In the genomic region with DNA sequence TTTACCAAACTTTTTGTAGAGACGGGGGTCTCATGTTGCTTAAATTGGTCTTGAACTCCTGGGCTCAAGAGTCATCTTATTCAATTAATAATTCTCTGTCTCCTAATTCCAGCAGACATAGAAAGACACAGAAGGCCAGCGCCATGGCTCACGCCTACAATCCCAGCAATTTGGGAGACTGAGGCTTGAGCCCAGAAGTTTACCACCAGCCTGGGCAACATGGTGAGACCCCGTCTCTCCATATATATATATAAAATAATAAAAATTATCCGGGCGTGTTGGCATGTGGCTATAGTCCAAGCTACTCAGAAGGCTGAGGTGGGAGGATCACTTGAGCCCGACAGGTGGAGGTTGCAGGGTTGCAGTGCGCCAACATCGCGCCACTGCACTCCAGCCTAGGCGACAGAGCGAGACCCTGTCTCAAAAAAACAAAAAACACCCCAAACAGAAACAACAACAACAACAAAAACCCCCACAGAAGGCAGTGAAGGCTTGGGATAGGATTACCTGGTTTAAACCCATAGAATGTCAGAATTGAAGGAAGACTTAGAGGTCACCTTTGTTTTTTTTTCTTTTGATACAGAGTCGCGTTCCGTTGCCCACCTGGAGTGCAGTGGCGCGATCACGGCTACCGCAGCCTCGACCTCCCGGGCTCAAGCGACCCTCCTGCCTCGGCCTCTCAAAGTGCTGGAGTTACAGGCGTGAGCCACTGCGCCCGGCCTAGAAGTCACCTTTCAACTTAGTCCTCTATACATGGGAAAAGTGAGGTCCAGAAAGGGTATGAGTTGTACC, we compare ENCODE assay signal across 8 cellular contexts. TPM values are rescaled to one million over a fixed set of nuclear protein-coding genes. Genes with fewer than 3 reads are reported as not detected.
DNase-seq lines count a peak whose midpoint lies in the region; ATAC-seq, FAIRE-seq and TF ChIP-seq lines count a peak whose summit lies in the region.

No MANE protein-coding gene starts in this region.

- H4K5ac ChIP-seq in H1 (ENCODE audit: insufficient read length, low read depth, low read length), result no peak overlapping the region

- peak overlapping the region; percentile 83 to 98 (median 95) for H3K9ac ChIP-seq in H1 (replicated peaks in 1 of 4; ENCODE audit: extremely low read depth in 1 of 4, low read depth in 3 of 4, low read length in 3 of 4)

- 23% methylated on average over 26 of the region's 26 CpGs; no CpG with 5 or more reads in 1 of the 2 experiments for WGBS in H1 (ENCODE audit: extremely low coverage in 1 of 2, insufficient coverage in 1 of 2, insufficient read length in 1 of 2, insufficient replicate concordance in 2 of 2, low coverage in 1 of 2, low lambda C conversion rate in 2 of 2, missing lambda C conversion rate in 1 of 2), 2 experiments

- no peaks in the 10 kb centered on the region for H3K9me3 ChIP-seq in MG63
- H3K9me3 ChIP-seq in H1 (ENCODE audit: insufficient read depth in 2 of 2, low read depth in 1 of 2, low read length in 1 of 2), result no peaks in the 10 kb centered on the region
- no peaks in the 10 kb centered on the region for H3K9me3 ChIP-seq in neuron (ENCODE audit: low read length)

- peaks cover 5% of the 10 kb centered on the region for H3K23me2 ChIP-seq in H1 (ENCODE audit: low read depth, low read length)

- H2AK5ac ChIP-seq in H1 (ENCODE audit: low read depth, low read length), result no peak overlapping the region

- no peak overlapping the region for H3K14ac ChIP-seq in H1 (ENCODE audit: insufficient read length)

- H4K20me1 ChIP-seq in H1 (replicated peaks in 1 of 2; ENCODE audit: control insufficient read depth in 1 of 2, insufficient read depth in 2 of 2, low read length in 2 of 2), result no peaks in the 10 kb centered on the region

- peak overlapping the region; percentile 76 for H2BK12ac ChIP-seq in H1 (ENCODE audit: low read depth, low read length)

- H3K4ac ChIP-seq in H1 (replicated peaks; ENCODE audit: insufficient read length, low read depth, low read length), result no peak overlapping the region

- no peak for TF ChIP-seq RAD21 in H1 (IDR thresholded peaks at IDR 0.05 in 1 of 2, conservative IDR thresholded peaks at IDR 0.05 in 1 of 2; ENCODE audit: low read depth in 2 of 2, low read length in 2 of 2)

- H2BK20ac ChIP-seq in H1 (ENCODE audit: low read length), result no peak overlapping the region

- peaks cover 0 to 38% of the 10 kb centered on the region in 2 experiments; a peak in 2 of 4 replicates for H3K79me2 ChIP-seq in H1 (ENCODE audit: control insufficient read depth in 1 of 2, insufficient read depth in 2 of 2, low read length in 2 of 2)

- ATAC-seq in GM19043 (IDR thresholded peaks at IDR 0.05; ENCODE audit: low read depth, unreplicated experiment), result peak; percentile 11
- no peak for ATAC-seq in GM21619 (IDR thresholded peaks at IDR 0.05; ENCODE audit: unreplicated experiment)

- no peak for DNase-seq in MG63
- no peak for DNase-seq in H1 (ENCODE audit: low read depth in 1 of 2, low spot score in 2 of 2)
- DNase-seq in NCI-H2196 treated with DMSO at 0.1 percent for 48 hours (lab: John Stamatoyannopoulos, UW; ENCODE audit: unreplicated experiment), result no peak
- no peak for DNase-seq in pons (ENCODE audit: low spot score)
- DNase-seq in NCI-H524 treated with DMSO at 0.1 percent for 48 hours (lab: John Stamatoyannopoulos, UW), result no peak

- H2BK15ac ChIP-seq in H1 (ENCODE audit: low read length), result peak overlapping the region; percentile 4; the same call in 1 of the 2 replicates

- peak overlapping the region; percentile 96 for H3K27ac ChIP-seq in H1 (ENCODE audit: low read depth, low read length)

- no peak for TF ChIP-seq EP300 in H1 (IDR thresholded peaks at IDR 0.05; ENCODE audit: borderline replicate concordance in 1 of 2, low read depth in 2 of 2, low read length in 2 of 2)

- H3K4me2 ChIP-seq in H1 (ENCODE audit: insufficient read depth in 1 of 2, low read depth in 2 of 2, low read length in 2 of 2), result peak overlapping the region; percentile 75 to 89

- no peak overlapping the region for H3K23ac ChIP-seq in H1 (ENCODE audit: insufficient read length)

- H4K91ac ChIP-seq in H1 (replicated peaks; ENCODE audit: insufficient read length, low read length), result no peak overlapping the region

- no peak overlapping the region for H3K56ac ChIP-seq in H1 (replicated peaks; ENCODE audit: insufficient read length, low read depth, low read length)

- H3K36me3 ChIP-seq in MG63 (no peaks in the 10 kb centered on the region), H1 (ENCODE audit: control insufficient read depth in 2 of 4, insufficient read depth in 4 of 4, low read length in 3 of 4) (no peaks in the 10 kb centered on the region), neuron (ENCODE audit: insufficient read depth, low read length) (no peaks in the 10 kb centered on the region)

- H3K4me3 ChIP-seq in MG63 (peak overlapping the region; percentile 75), H1 (ENCODE audit: extremely low read depth in 1 of 4, insufficient read depth in 2 of 4, low read depth in 3 of 4, low read length in 4 of 4) (peak overlapping the region; percentile 81 to 99 (median 90)), neuron (ENCODE audit: low read length) (peak overlapping the region; percentile 98)

- 0 out of 2 replicates have a peak overlapping the region, but pooled peaks have one; percentile 75 for H3K18ac ChIP-seq in H1 (ENCODE audit: extremely low read depth, low read length)

- CTCF ChIA-PET in H1 (lab: Charles Lee; ENCODE audit: partially characterized antibody), result interaction anchor here (1.2 to 3.8 kb wide), 3 partner anchors 22 to 74 kb away, joined by 3 to 16 read pairs (median 10); no protein-coding TSS in a partner anchor

- no peaks in the 10 kb centered on the region for H3K27me3 ChIP-seq in MG63
- H3K27me3 ChIP-seq in H1 (replicated peaks in 1 of 4; ENCODE audit: control insufficient read depth in 3 of 4, extremely low read depth in 1 of 4, insufficient read depth in 3 of 4, low read length in 3 of 4), result no peaks in the 10 kb centered on the region
- no peaks in the 10 kb centered on the region for H3K27me3 ChIP-seq in neuron (ENCODE audit: insufficient read depth, low read length)

- H3K79me1 ChIP-seq in H1 (ENCODE audit: low read depth, low read length), result no peaks in the 10 kb centered on the region

- H2BK5ac ChIP-seq in H1 (ENCODE audit: low read depth, low read length), result peak overlapping the region; percentile 97

- no peak for TF ChIP-seq POLR2A in H1 (IDR thresholded peaks at IDR 0.05; ENCODE audit: control extremely low read depth in 1 of 2, low read depth in 2 of 2, low read length in 2 of 2)

- POLR2A ChIA-PET in H1 (lab: Charles Lee; ENCODE audit: partially characterized antibody), result interaction anchor here (0.8 to 3.0 kb wide), 21 partner anchors 9 to 129 kb away, joined by 3 to 34 read pairs (median 5); partner anchors contain the start of genes DCAF12 and UBAP2

- no peaks in the 10 kb centered on the region; a peak in 1 of 7 replicates for H3K4me1 ChIP-seq in H1 (replicated peaks in 1 of 4; ENCODE audit: control insufficient read depth in 3 of 4, insufficient read depth in 4 of 4, low read length in 3 of 4)
- peaks cover 8% of the 10 kb centered on the region for H3K4me1 ChIP-seq in neuron (ENCODE audit: insufficient read depth, low read length)

- TF ChIP-seq CTCF in H1 (IDR thresholded peaks at IDR 0.05; ENCODE audit: control extremely low read depth in 1 of 3, insufficient read depth in 1 of 3, low read depth in 1 of 3, low read length in 3 of 3), result no peak

- no peak overlapping the region for H2BK120ac ChIP-seq in H1 (replicated peaks; ENCODE audit: low read depth, low read length)

- no peak for FAIRE-seq in H1 (lab: Jason Lieb, UNC)

- H4K8ac ChIP-seq in H1 (ENCODE audit: extremely low read depth, insufficient read depth, low read length), result peak overlapping the region; percentile 53; the same call in 1 of the 2 replicates

- H2AFZ ChIP-seq in H1 (ENCODE audit: low read length), result peak overlapping the region; percentile 47
- H2AFZ ChIP-seq in neuron (ENCODE audit: low read depth, low read length), result peak overlapping the region; percentile 72

TF ChIP-seq in H1, 55 proteins besides CTCF, POLR2A, EP300 and RAD21:
- TF ChIP-seq HDAC2 (IDR thresholded peaks at IDR 0.05; ENCODE audit: borderline replicate concordance in 1 of 2, low read depth in 2 of 2, low read length in 2 of 2) (no peak), PHF8 (conservative IDR thresholded peaks at IDR 0.05; ENCODE audit: low read depth, low read length) (0 out of 2 replicates have a peak, but pooled peaks have one; percentile 11), JUN (IDR thresholded peaks at IDR 0.05; ENCODE audit: low read depth, low read length) (no peak), CEBPB (IDR thresholded peaks at IDR 0.05; ENCODE audit: low read depth, low read length) (no peak), SAP30 (IDR thresholded peaks at IDR 0.05; ENCODE audit: insufficient read depth, insufficient replicate concordance, low read length) (peak; percentile 54), KDM4A (IDR thresholded peaks at IDR 0.05; ENCODE audit: low read depth, low read length, severe bottlenecking) (peak; percentile 68), CTBP2 (IDR thresholded peaks at IDR 0.05; ENCODE audit: borderline replicate concordance, insufficient read depth, insufficient read length, low read length) (no peak), RNF2 (IDR thresholded peaks at IDR 0.05; ENCODE audit: borderline replicate concordance, low read depth, low read length, missing control alignments, poor library complexity, severe bottlenecking) (no peak)

RNA-seq across cellular contexts. Expression of gene UBAP1, which starts 0.7 kb away (rescaled TPM):
- total RNA-seq in MG63 (2014; rRNA removed; shearing (Covaris generic); ENCODE audit: low replicate concordance), result 24.3 and 33.5 TPM in 2 replicates
- total RNA-seq in H1 (2021; fragmentation: NEBNext Ultra II Directional; extraction: Animal tissue kit (Norgen Biotek cat#: 25700)), result 31.3 and 32.4 TPM in 2 replicates
- 25.0 and 31.4 TPM in 2 replicates for polyA plus RNA-seq in H1 (2011; rRNA removed)
- 29.6 TPM for polyA plus RNA-seq in H1 (2011; cell fraction: cytosol; rRNA removed)
- polyA plus RNA-seq in H1 (2011; cell fraction: nucleus; rRNA removed), result 21.9 TPM
- polyA plus RNA-seq in H1 (2012, experiment 1 of 2), result 24.5 to 29.0 TPM (median 25.6 TPM) in 4 replicates
- 30.2 TPM for polyA plus RNA-seq in H1 (2012, experiment 2 of 2)
- polyA plus RNA-seq in H1 (2013, experiment 1 of 2), result 18.6 TPM
- 18.8 TPM for polyA plus RNA-seq in H1 (2013, experiment 2 of 2)
- polyA minus RNA-seq in H1 (2011; rRNA and poly(A)+ RNA removed), result 53.3 and 63.4 TPM in 2 replicates
- 25.0 TPM for polyA minus RNA-seq in H1 (2011; cell fraction: cytosol; rRNA and poly(A)+ RNA removed)
- polyA minus RNA-seq in H1 (2011; cell fraction: nucleus; rRNA and poly(A)+ RNA removed), result 23.7 TPM

RNA-seq across cellular contexts. Expression of gene DCAF12, which starts 51.6 kb away (rescaled TPM):
- total RNA-seq in MG63 (2014; rRNA removed; shearing (Covaris generic); ENCODE audit: low replicate concordance), result 12.8 and 13.2 TPM in 2 replicates
- 27.5 and 29.2 TPM in 2 replicates for total RNA-seq in H1 (2021; fragmentation: NEBNext Ultra II Directional; extraction: Animal tissue kit (Norgen Biotek cat#: 25700))
- 18.6 and 22.7 TPM in 2 replicates for polyA plus RNA-seq in H1 (2011; rRNA removed)
- 20.5 TPM for polyA plus RNA-seq in H1 (2011; cell fraction: cytosol; rRNA removed)
- polyA plus RNA-seq in H1 (2011; cell fraction: nucleus; rRNA removed), result 16.3 TPM
- 17.7 to 24.9 TPM (median 18.5 TPM) in 4 replicates for polyA plus RNA-seq in H1 (2012, experiment 1 of 2)
- polyA plus RNA-seq in H1 (2012, experiment 2 of 2), result 15.3 TPM
- 12.5 TPM for polyA plus RNA-seq in H1 (2013, experiment 1 of 2)
- polyA plus RNA-seq in H1 (2013, experiment 2 of 2), result 12.9 TPM
- 71.0 and 87.5 TPM in 2 replicates for polyA minus RNA-seq in H1 (2011; rRNA and poly(A)+ RNA removed)
- 18.5 TPM for polyA minus RNA-seq in H1 (2011; cell fraction: cytosol; rRNA and poly(A)+ RNA removed)
- polyA minus RNA-seq in H1 (2011; cell fraction: nucleus; rRNA and poly(A)+ RNA removed), result 28.2 TPM
